In the genomic region with DNA sequence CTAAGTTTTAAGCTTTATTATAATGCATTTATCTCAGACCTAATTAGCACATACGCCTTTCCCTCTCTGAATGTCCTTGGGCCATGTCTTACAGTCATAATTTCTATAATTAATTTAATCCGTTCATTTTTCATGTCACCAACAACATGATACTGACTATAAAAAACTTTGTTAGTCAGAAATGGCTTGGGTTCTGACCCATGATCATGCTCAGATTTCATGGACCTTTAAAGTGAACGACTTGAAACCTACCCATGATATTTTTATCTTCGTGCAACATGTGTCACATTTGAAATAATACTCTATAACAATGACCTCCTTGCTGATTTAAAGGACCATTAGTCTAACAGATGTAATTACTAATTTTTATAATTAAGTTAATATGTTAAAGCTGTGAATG, we compare ENCODE assay signal across 31 cellular contexts.
"Had no signal": no experiment of that assay in that cellular context is flagged by ENCODE, and none has a peak within 500 bp of the region (broad histone marks: within the 10 kb centered on the region; RNA-seq: fewer than 3 reads in every experiment).

No MANE protein-coding gene starts in this region.

- ATAC-seq: activated naive CD4-positive, alpha-beta T cell treated with anti-CD3 and anti-CD28 coated beads, Interleukin-2, amount 50 U/mL, for 72 hours; activated naive CD8-positive, alpha-beta T cell treated with anti-CD3 and anti-CD28 coated beads, Interleukin-2, amount 50 U/mL, for 24 hours; activated T-cell treated with anti-CD3 and anti-CD28 coated beads, Interleukin-2, amount 50 U/mL, for 4 hours; activated T-cell treated with anti-CD3 and anti-CD28 coated beads, Interleukin-2, amount 50 U/mL, for 72 hours; activated T-helper 17 cell treated with anti-CD3 and anti-CD28 coated beads, Interleukin-2, amount 50 U/mL, for 72 hours; body of pancreas had no signal

- H3K4me3 ChIP-seq: adrenal gland, ascending aorta, body of pancreas, breast epithelium, cardiac muscle cell had no signal

- H3K27ac ChIP-seq: adrenal gland, ascending aorta, body of pancreas, brain microvascular endothelial cell, breast epithelium, cardiac muscle cell had no signal

- DNase-seq: activated effector memory CD4-positive, alpha-beta T cell treated with anti-CD3 and anti-CD28 coated beads, Interleukin-2, amount 50 U/mL, for 16 hours; activated effector memory CD4-positive, alpha-beta T cell treated with Interleukin-2 at 50 U/mL for 16 hours; activated gamma-delta T cell; activated gamma-delta T cell treated with Interleukin-2 at 50 U/mL for 16 hours; activated naive CD4-positive, alpha-beta T cell; activated naive CD4-positive, alpha-beta T cell treated with anti-CD3 and anti-CD28 coated beads for 36 hours; activated naive CD4-positive, alpha-beta T cell treated with anti-CD3 and anti-CD28 coated beads, Interleukin-2, amount 10 ng/mL, durations not matched to agents 7 days and 5 days; activated naive CD4-positive, alpha-beta T cell treated with anti-CD3 and anti-CD28 coated beads, Interleukin-2, amount 50 U/mL, for 16 hours; activated naive CD4-positive, alpha-beta T cell treated with Interleukin-2 at 50 U/mL for 16 hours; activated naive CD8-positive, alpha-beta T cell treated with anti-CD3 and anti-CD28 coated beads for 36 hours; activated naive CD8-positive, alpha-beta T cell treated with anti-CD3 and anti-CD28 coated beads, Interleukin-2, amount 10 ng/mL, durations not matched to agents 7 days and 5 days; activated naive CD8-positive, alpha-beta T cell treated with anti-CD3 and anti-CD28 coated beads, Interleukin-2, amount 50 U/mL, for 24 hours; activated T-cell treated with anti-CD3 and anti-CD28 coated beads, Interleukin-2, amount 50 U/mL, for 1 hour; activated T-cell treated with anti-CD3 and anti-CD28 coated beads, Interleukin-2, amount 50 U/mL, for 24 hours; activated T-cell treated with anti-CD3 and anti-CD28 coated beads, Interleukin-2, amount 50 U/mL, for 4 hours; activated T-cell treated with anti-CD3 and anti-CD28 coated beads, Interleukin-2, amount 50 U/mL, for 48 hours; activated T-cell treated with anti-CD3 and anti-CD28 coated beads, Interleukin-2, amount 50 U/mL, for 72 hours; adrenal gland; amniotic stem cell; anterior cingulate cortex; aorta; body of pancreas; brain microvascular endothelial cell; caudate nucleus; central memory CD4-positive, alpha-beta T cell; cerebellar nuclear complex had no signal

- H3K4me1 ChIP-seq: adrenal gland, ascending aorta, body of pancreas, breast epithelium had no signal

- H3K36me3 ChIP-seq: adrenal gland, ascending aorta, brain microvascular endothelial cell, breast epithelium, cardiac muscle cell had no signal

- H3K9me3 ChIP-seq: adrenal gland had no signal

- H3K27me3 ChIP-seq: adrenal gland, ascending aorta, body of pancreas, brain microvascular endothelial cell, breast epithelium, cardiac muscle cell had no signal
